In the genomic region with DNA sequence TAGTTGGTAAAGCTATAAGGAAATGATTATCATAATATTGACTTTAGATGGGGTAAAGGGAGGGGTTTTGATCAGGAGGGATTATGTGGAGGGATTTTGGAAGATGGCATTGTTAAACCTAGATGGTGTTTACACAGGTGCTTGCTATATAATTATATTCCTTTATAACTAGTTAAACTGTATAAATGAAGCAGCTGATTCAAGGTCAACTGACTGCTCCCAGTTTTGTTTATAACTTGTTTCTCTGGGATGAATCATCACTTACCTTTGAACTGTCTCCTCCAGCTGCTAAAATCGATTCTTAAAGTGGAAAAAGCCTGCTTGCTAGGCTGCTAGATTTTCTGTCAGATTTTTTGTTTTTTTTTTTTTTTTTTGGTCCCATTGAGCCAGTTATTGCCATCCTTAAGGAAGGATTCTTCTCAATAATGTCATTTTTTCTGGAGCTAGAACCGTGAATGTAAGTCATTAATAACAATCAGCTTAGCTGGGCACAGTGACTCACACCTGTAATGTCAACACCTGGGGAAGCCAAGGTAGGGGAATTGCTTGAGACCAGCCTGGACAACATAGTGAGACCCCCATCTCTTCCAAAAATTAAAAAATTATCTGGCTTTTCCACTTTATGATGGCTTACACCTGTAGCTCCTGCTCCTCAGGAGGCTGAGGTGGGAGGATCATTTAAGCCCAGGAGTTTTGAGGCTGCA, we compare ENCODE assay signal across 1 cellular context.
TF ChIP-seq lines count a peak whose summit lies in the region.

No MANE protein-coding gene starts in this region.

TF ChIP-seq in HepG2, 621 proteins besides CTCF, POLR2A, EP300 and RAD21 (continued from another document and continues in another):
- TF ChIP-seq, protein P1, sequence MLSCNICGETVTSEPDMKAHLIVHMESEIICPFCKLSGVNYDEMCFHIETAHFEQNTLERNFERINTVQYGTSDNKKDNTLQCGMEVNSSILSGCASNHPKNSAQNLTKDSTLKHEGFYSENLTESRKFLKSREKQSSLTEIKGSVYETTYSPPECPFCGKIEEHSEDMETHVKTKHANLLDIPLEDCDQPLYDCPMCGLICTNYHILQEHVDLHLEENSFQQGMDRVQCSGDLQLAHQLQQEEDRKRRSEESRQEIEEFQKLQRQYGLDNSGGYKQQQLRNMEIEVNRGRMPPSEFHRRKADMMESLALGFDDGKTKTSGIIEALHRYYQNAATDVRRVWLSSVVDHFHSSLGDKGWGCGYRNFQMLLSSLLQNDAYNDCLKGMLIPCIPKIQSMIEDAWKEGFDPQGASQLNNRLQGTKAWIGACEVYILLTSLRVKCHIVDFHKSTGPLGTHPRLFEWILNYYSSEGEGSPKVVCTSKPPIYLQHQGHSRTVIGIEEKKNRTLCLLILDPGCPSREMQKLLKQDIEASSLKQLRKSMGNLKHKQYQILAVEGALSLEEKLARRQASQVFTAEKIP (CRISPR knock-in tag; IDR thresholded peaks at IDR 0.05; ENCODE audit: borderline replicate concordance), result no peak
- no peak for TF ChIP-seq ZNF878 (CRISPR knock-in tag; IDR thresholded peaks at IDR 0.05)
- TF ChIP-seq SNAI1 (CRISPR knock-in tag; IDR thresholded peaks at IDR 0.05; ENCODE audit: borderline replicate concordance), result no peak
- no peak for TF ChIP-seq TEAD3 (CRISPR knock-in tag; optimal IDR thresholded peaks at IDR 0.05; ENCODE audit: borderline replicate concordance)
- no peak for TF ChIP-seq THAP8 (CRISPR knock-in tag; IDR thresholded peaks at IDR 0.05; ENCODE audit: borderline replicate concordance)
- TF ChIP-seq ZNF44 (CRISPR knock-in tag; IDR thresholded peaks at IDR 0.05), result no peak
- no peak for TF ChIP-seq ZNF281 (CRISPR knock-in tag; IDR thresholded peaks at IDR 0.05; ENCODE audit: borderline replicate concordance)
- no peak for TF ChIP-seq PAF1 (CRISPR knock-in tag; IDR thresholded peaks at IDR 0.05)
- TF ChIP-seq FOXK1 (CRISPR knock-in tag; IDR thresholded peaks at IDR 0.05; ENCODE audit: borderline replicate concordance, low read depth), result no peak; the same call in 1 of the 2 replicates
- no peak for TF ChIP-seq SOX13 (IDR thresholded peaks at IDR 0.05)
- peak in 1 of 2 experiments; percentile 73; a peak in 2 of 4 replicates for TF ChIP-seq SOX13 (CRISPR knock-in tag; conservative IDR thresholded peaks at IDR 0.05 in 1 of 2, IDR thresholded peaks at IDR 0.05 in 1 of 2)
- TF ChIP-seq TARDBP (CRISPR knock-in tag; IDR thresholded peaks at IDR 0.05), result no peak; the same call in 1 of the 2 replicates
- no peak for TF ChIP-seq HOXA7 (CRISPR knock-in tag; IDR thresholded peaks at IDR 0.05)
- no peak for TF ChIP-seq NBN (conservative IDR thresholded peaks at IDR 0.05)
- no peak for TF ChIP-seq RAD51 (IDR thresholded peaks at IDR 0.05; ENCODE audit: borderline replicate concordance)
- no peak for TF ChIP-seq FOXK2 (IDR thresholded peaks at IDR 0.05)
- no peak for TF ChIP-seq CBFB (CRISPR knock-in tag; IDR thresholded peaks at IDR 0.05)
- TF ChIP-seq KAT7 (CRISPR knock-in tag; IDR thresholded peaks at IDR 0.05; ENCODE audit: borderline replicate concordance), result no peak
- TF ChIP-seq TEF (CRISPR knock-in tag; IDR thresholded peaks at IDR 0.05), result no peak
- TF ChIP-seq ATF7-NPFF (CRISPR knock-in tag; IDR thresholded peaks at IDR 0.05; ENCODE audit: low read depth), result no peak
- TF ChIP-seq ZNF816 (CRISPR knock-in tag; IDR thresholded peaks at IDR 0.05; ENCODE audit: borderline replicate concordance), result 0 out of 2 replicates have a peak, but pooled peaks have one; percentile 19
- TF ChIP-seq, protein P2, sequence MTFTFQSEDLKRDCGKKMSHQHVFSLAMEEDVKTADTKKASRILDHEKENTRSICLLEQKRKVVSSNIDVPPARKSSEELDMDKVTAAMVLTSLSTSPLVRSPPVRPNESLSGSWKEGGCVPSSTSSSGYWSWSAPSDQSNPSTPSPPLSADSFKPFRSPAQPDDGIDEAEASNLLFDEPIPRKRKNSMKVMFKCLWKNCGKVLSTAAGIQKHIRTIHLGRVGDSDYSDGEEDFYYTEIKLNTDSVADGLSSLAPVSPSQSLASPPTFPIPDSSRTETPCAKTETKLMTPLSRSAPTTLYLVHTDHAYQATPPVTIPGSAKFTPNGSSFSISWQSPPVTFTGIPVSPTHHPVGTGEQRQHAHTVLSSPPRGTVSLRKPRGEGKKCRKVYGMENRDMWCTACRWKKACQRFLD (CRISPR knock-in tag; IDR thresholded peaks at IDR 0.05; ENCODE audit: borderline replicate concordance), result no peak
- no peak for TF ChIP-seq CENPX (CRISPR knock-in tag; IDR thresholded peaks at IDR 0.05)
- no peak for TF ChIP-seq ZNF674 (CRISPR knock-in tag; IDR thresholded peaks at IDR 0.05; ENCODE audit: low read depth)
- TF ChIP-seq ZNF670 (CRISPR knock-in tag; IDR thresholded peaks at IDR 0.05; ENCODE audit: borderline replicate concordance), result no peak
- TF ChIP-seq PHF5A (CRISPR knock-in tag; IDR thresholded peaks at IDR 0.05; ENCODE audit: low read depth, unreplicated experiment), result no peak
- no peak for TF ChIP-seq ZNF746 (CRISPR knock-in tag; IDR thresholded peaks at IDR 0.05)
- no peak for TF ChIP-seq BRD4 (CRISPR knock-in tag; IDR thresholded peaks at IDR 0.05)
- no peak for TF ChIP-seq ZKSCAN5 (CRISPR knock-in tag; IDR thresholded peaks at IDR 0.05)
- TF ChIP-seq, protein P3, sequence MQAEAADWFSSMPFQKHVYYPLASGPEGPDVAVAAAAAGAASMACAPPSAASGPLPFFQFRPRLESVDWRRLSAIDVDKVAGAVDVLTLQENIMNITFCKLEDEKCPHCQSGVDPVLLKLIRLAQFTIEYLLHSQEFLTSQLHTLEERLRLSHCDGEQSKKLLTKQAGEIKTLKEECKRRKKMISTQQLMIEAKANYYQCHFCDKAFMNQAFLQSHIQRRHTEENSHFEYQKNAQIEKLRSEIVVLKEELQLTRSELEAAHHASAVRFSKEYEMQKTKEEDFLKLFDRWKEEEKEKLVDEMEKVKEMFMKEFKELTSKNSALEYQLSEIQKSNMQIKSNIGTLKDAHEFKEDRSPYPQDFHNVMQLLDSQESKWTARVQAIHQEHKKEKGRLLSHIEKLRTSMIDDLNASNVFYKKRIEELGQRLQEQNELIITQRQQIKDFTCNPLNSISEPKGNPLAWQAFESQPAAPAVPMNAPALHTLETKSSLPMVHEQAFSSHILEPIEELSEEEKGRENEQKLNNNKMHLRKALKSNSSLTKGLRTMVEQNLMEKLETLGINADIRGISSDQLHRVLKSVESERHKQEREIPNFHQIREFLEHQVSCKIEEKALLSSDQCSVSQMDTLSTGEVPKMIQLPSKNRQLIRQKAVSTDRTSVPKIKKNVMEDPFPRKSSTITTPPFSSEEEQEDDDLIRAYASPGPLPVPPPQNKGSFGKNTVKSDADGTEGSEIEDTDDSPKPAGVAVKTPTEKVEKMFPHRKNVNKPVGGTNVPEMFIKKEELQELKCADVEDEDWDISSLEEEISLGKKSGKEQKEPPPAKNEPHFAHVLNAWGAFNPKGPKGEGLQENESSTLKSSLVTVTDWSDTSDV (CRISPR knock-in tag; IDR thresholded peaks at IDR 0.05), result no peak
- TF ChIP-seq ZSCAN20 (CRISPR knock-in tag; IDR thresholded peaks at IDR 0.05; ENCODE audit: borderline replicate concordance), result no peak
- TF ChIP-seq RFXANK (CRISPR knock-in tag; IDR thresholded peaks at IDR 0.05), result no peak
- no peak for TF ChIP-seq ZNF614 (CRISPR knock-in tag; IDR thresholded peaks at IDR 0.05; ENCODE audit: borderline replicate concordance)
- TF ChIP-seq, protein P4, sequence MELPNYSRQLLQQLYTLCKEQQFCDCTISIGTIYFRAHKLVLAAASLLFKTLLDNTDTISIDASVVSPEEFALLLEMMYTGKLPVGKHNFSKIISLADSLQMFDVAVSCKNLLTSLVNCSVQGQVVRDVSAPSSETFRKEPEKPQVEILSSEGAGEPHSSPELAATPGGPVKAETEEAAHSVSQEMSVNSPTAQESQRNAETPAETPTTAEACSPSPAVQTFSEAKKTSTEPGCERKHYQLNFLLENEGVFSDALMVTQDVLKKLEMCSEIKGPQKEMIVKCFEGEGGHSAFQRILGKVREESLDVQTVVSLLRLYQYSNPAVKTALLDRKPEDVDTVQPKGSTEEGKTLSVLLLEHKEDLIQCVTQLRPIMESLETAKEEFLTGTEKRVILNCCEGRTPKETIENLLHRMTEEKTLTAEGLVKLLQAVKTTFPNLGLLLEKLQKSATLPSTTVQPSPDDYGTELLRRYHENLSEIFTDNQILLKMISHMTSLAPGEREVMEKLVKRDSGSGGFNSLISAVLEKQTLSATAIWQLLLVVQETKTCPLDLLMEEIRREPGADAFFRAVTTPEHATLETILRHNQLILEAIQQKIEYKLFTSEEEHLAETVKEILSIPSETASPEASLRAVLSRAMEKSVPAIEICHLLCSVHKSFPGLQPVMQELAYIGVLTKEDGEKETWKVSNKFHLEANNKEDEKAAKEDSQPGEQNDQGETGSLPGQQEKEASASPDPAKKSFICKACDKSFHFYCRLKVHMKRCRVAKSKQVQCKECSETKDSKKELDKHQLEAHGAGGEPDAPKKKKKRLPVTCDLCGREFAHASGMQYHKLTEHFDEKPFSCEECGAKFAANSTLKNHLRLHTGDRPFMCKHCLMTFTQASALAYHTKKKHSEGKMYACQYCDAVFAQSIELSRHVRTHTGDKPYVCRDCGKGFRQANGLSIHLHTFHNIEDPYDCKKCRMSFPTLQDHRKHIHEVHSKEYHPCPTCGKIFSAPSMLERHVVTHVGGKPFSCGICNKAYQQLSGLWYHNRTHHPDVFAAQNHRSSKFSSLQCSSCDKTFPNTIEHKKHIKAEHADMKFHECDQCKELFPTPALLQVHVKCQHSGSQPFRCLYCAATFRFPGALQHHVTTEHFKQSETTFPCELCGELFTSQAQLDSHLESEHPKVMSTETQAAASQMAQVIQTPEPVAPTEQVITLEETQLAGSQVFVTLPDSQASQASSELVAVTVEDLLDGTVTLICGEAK (IDR thresholded peaks at IDR 0.05), result no peak
- TF ChIP-seq, protein P4 (CRISPR knock-in tag; IDR thresholded peaks at IDR 0.05), result no peak
- no peak for TF ChIP-seq HNRNPLL (IDR thresholded peaks at IDR 0.05; ENCODE audit: low read depth, low read length, poor library complexity, severe bottlenecking)
- TF ChIP-seq ZNF772 (CRISPR knock-in tag; IDR thresholded peaks at IDR 0.05), result 0 out of 2 replicates have a peak, but pooled peaks have one; percentile 37
- TF ChIP-seq ZNF235 (CRISPR knock-in tag; IDR thresholded peaks at IDR 0.05; ENCODE audit: borderline replicate concordance), result no peak
- TF ChIP-seq RXRB (CRISPR knock-in tag; IDR thresholded peaks at IDR 0.05; ENCODE audit: borderline replicate concordance), result no peak
- TF ChIP-seq BATF2 (CRISPR knock-in tag; IDR thresholded peaks at IDR 0.05), result no peak
- no peak for TF ChIP-seq MEF2D (CRISPR knock-in tag; IDR thresholded peaks at IDR 0.05)
- no peak for TF ChIP-seq HCFC1 (IDR thresholded peaks at IDR 0.05; ENCODE audit: low read depth, low read length)
